In genomic region chr1:226736908-226737818, GRCh38 we compare ENCODE assay signal across 8 cellular contexts. TPM values are rescaled to one million over a fixed set of nuclear protein-coding genes. Genes with fewer than 3 reads are reported as not detected.
A peak's percentile ranks its signal among the peaks of the same experiment; 100 is the strongest.
DNase-seq lines count a peak whose midpoint lies in the region; ATAC-seq, FAIRE-seq and TF ChIP-seq lines count a peak whose summit lies in the region.

No MANE protein-coding gene starts in this region.

- H3K9me3 ChIP-seq in Loucy (ENCODE audit: insufficient read depth, low read depth, low read length) (no peaks in the 10 kb centered on the region), esophagus (ENCODE audit: control insufficient read depth in 2 of 2, insufficient read depth in 1 of 2, low read depth in 1 of 2, low read length in 1 of 2) (no peaks in the 10 kb centered on the region), mucosa of descending colon (no peaks in the 10 kb centered on the region), thyroid gland (no peaks in the 10 kb centered on the region)

- H3K4me3 ChIP-seq in Loucy (ENCODE audit: low read length, poor library complexity, severe bottlenecking) (peak overlapping the region; percentile 96), esophagus (ENCODE audit: low read depth in 1 of 2, low read length in 2 of 2) (peak overlapping the region; percentile 61 to 77), mucosa of descending colon (peak overlapping the region; percentile 57), thyroid gland (replicated peaks in 1 of 3) (peak overlapping the region; percentile 46 to 74 (median 68))

- ATAC-seq in mucosa of descending colon, result peak; percentile 46

- H3K27ac ChIP-seq in esophagus (ENCODE audit: low read depth in 2 of 2, low read length in 1 of 2), result peak overlapping the region; percentile 64 to 88
- H3K27ac ChIP-seq in thyroid gland, result peak overlapping the region; percentile 54 to 85 (median 85)

- H3K4me3 Mint-ChIP-seq in Calu3 (ENCODE audit: low read depth, unreplicated experiment), result peak overlapping the region; percentile 70

- H3K9ac ChIP-seq in Loucy (ENCODE audit: low read depth, low read length, poor library complexity, severe bottlenecking), result peak overlapping the region; percentile 99

- H3K4me1 Mint-ChIP-seq in Calu3 (ENCODE audit: low read depth, unreplicated experiment), result no peaks in the 10 kb centered on the region

- peaks cover 50% of the 10 kb centered on the region for H4K20me1 ChIP-seq in Loucy (ENCODE audit: insufficient read depth, low read length, poor library complexity, severe bottlenecking)

- 12 to 14% methylated on average over 70 to 89 of the region's 89 CpGs for WGBS in esophagus, 2 donors
- 25 to 71% methylated on average over 10 to 36 of the region's 89 CpGs for WGBS in thyroid gland, 2 donors

- H3K79me2 ChIP-seq in Loucy (ENCODE audit: insufficient read depth, low read length), result peaks cover 69% of the 10 kb centered on the region

- peaks cover 6% of the 10 kb centered on the region; the same call in 1 of the 2 replicates for H3K36me3 ChIP-seq in Loucy (ENCODE audit: insufficient read depth, low read length)
- H3K36me3 ChIP-seq in esophagus (ENCODE audit: control insufficient read depth in 2 of 2, insufficient read depth in 2 of 2, low read length in 1 of 2), result peaks cover 0 to 11% of the 10 kb centered on the region in 2 donors
- no peaks in the 10 kb centered on the region for H3K36me3 ChIP-seq in mucosa of descending colon (ENCODE audit: low read depth)
- no peaks in the 10 kb centered on the region for H3K36me3 ChIP-seq in thyroid gland

- TF ChIP-seq POLR2A in thyroid gland (IDR thresholded peaks at IDR 0.05), result peak in 1 of 2 donors; percentile 26

- no peaks in the 10 kb centered on the region for H3K27me3 Mint-ChIP-seq in Calu3 (ENCODE audit: unreplicated experiment)

- no TSS peak for BruUV-seq in Calu3 (replicated peaks; lab: Mats Ljungman, UMichigan)

- H3K4me1 ChIP-seq in Loucy (ENCODE audit: insufficient read depth, low read length, poor library complexity, severe bottlenecking) (peaks cover 58% of the 10 kb centered on the region), esophagus (ENCODE audit: control insufficient read depth in 2 of 2, insufficient read depth in 2 of 2, low read length in 1 of 2) (peaks cover 0 to 16% of the 10 kb centered on the region in 2 donors), mucosa of descending colon (ENCODE audit: low read depth) (peaks cover 14% of the 10 kb centered on the region), thyroid gland (peaks cover 26 to 49% of the 10 kb centered on the region in 2 donors)

- TF ChIP-seq CTCF in Calu3 (IDR thresholded peaks at IDR 0.05; ENCODE audit: unreplicated experiment) (no peak), GM20000 (IDR thresholded peaks at IDR 0.05; ENCODE audit: extremely low read depth, missing control alignments) (no peak), Loucy (conservative IDR thresholded peaks at IDR 0.05; ENCODE audit: low read length) (no peak; the same call in 1 of the 2 replicates), mucosa of descending colon (IDR thresholded peaks at IDR 0.05) (no peak), thyroid gland (IDR thresholded peaks at IDR 0.05) (no peak)

- intact Hi-C loops in Calu3 (cut with micrococcal nuclease; ENCODE audit: unreplicated experiment), result no loop called here
- intact Hi-C loops in mucosa of descending colon (cut with DNase I, micrococcal nuclease), result loop anchor here in 1 of 2 donors (10.0 kb wide), 2 partner anchors 82 to 88 kb away; no protein-coding TSS in a partner anchor
- intact Hi-C loops in thyroid gland (cut with DNase I), result loop anchor here (10.0 kb wide), 1 partner anchor 102 kb away; no protein-coding TSS in a partner anchor

- H3K9me3 Mint-ChIP-seq in Calu3 (ENCODE audit: low read depth, unreplicated experiment), result no peaks in the 10 kb centered on the region

- H2AFZ ChIP-seq in Loucy (ENCODE audit: low read length), result no peak overlapping the region

- no peaks in the 10 kb centered on the region for H3K27me3 ChIP-seq in Loucy (ENCODE audit: insufficient read depth, low read length, poor library complexity, severe bottlenecking)
- no peaks in the 10 kb centered on the region for H3K27me3 ChIP-seq in esophagus (ENCODE audit: control insufficient read depth in 1 of 2, insufficient read depth in 2 of 2, low read length in 2 of 2)
- no peaks in the 10 kb centered on the region for H3K27me3 ChIP-seq in thyroid gland

- 0 out of 2 replicates have a peak, but pooled peaks cover 4% of the 10 kb centered on the region for H3F3A ChIP-seq in Loucy (ENCODE audit: low read depth)

- no peaks in the 10 kb centered on the region for H3K9me2 ChIP-seq in Loucy (replicated peaks; ENCODE audit: low read depth, low read length)

- DNase-seq in Calu3 (no peak), GM20000 (ENCODE audit: low spot score) (peak; percentile 59), mucosa of descending colon (peak; percentile 51 to 69 (median 57)), thyroid gland (peak; percentile 32 to 37), urothelium cell line (ENCODE audit: low spot score) (no peak)
- peak; percentile 54 for DNase-seq in activated CD8-positive, alpha-beta memory T cell treated with anti-CD3 and anti-CD28 coated beads, Interleukin-2, amount 50 U/mL, for 4 hours

- H3K36me3 Mint-ChIP-seq in Calu3 (ENCODE audit: insufficient read depth, unreplicated experiment), result peaks cover 21% of the 10 kb centered on the region

- H3K27ac Mint-ChIP-seq in Calu3 (ENCODE audit: unreplicated experiment), result peak overlapping the region; percentile 20

- peak overlapping the region; percentile 96 for H3K4me2 ChIP-seq in Loucy (ENCODE audit: low read depth, low read length, poor library complexity, severe bottlenecking)

- CTCF ChIA-PET in Calu3 (lab: Charles Lee), result interaction anchor here (0.5 kb wide), 1 partner anchor 59 kb away, joined by 7 read pairs; no protein-coding TSS in a partner anchor

- FAIRE-seq in urothelium cell line (lab: Jason Lieb, UNC), result no peak

RNA-seq across cellular contexts. Expression of gene ITPKB, which starts 1.9 kb away (rescaled TPM):
- total RNA-seq in Calu3 (2022), result 9.8 and 11.8 TPM in 2 replicates
- 1 to 10 TPM; 6.5 to 8.1 TPM for polyA plus RNA-seq in esophagus
- 10 to 100 TPM in 2 of 3 donors, 1 to 10 TPM in 1; 9.5 to 90.3 (median 11.7) TPM for total RNA-seq in mucosa of descending colon
- 10 to 100 TPM; 19.1 to 24.0 (median 22.2) TPM for total RNA-seq in thyroid gland

Comparison
In these comparisons a context has a peak if more than half of its experiments do, and no peak if none do; other contexts are left out.
1. DNase-seq: peak in GM20000 (single experiment), activated CD8-positive, alpha-beta memory T cell treated with anti-CD3 and anti-CD28 coated beads, Interleukin-2, amount 50 U/mL, for 4 hours (single experiment), mucosa of descending colon (3 of 3) and thyroid gland (2 of 2); none in Calu3 (single experiment) and urothelium cell line (single experiment).
2. Peak in every context shown above with its lines, with median percentiles within 50 percentile points of each other: H3K4me3 ChIP-seq.